In the genomic region with DNA sequence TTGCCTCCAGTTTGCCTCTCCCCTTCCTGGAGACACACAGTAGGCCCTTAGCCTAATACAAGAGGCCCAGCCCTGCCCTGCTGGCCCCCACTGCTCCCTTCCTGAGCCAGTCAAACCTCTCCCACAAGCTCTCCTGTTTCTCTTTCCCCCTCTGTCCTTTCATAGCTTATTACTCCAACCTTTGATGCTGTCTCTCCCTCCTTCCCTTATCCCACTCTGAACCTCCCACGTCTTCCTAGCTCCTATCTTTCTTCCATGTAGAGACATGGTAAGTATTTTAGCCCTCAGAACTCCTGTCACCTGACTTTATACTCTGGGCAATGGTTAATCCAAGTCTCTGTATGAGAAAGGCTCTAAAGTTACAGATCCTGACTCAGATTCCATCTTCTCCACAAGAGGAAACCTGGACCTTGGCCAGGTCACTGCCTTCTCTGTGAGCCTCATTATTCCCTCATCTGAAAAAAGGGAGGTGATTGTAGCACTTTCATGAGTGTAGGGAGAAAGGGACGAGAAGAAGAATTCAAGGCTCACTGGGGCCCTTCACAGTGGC, we compare ENCODE assay signal across 1 cellular context.
TF ChIP-seq lines count a peak whose summit lies in the region.

No MANE protein-coding gene starts in this region.

TF ChIP-seq in endothelial cell of umbilical vein, 7 proteins besides CTCF, POLR2A, EP300 and RAD21:
- TF ChIP-seq POLR2AphosphoS5 (IDR thresholded peaks at IDR 0.05; ENCODE audit: insufficient read depth, low read depth, low read length) (no peak), MAX (IDR thresholded peaks at IDR 0.05; ENCODE audit: insufficient read depth, insufficient read length) (no peak), MYC (IDR thresholded peaks at IDR 0.05; ENCODE audit: low read depth, low read length) (no peak)
